In the genomic region with DNA sequence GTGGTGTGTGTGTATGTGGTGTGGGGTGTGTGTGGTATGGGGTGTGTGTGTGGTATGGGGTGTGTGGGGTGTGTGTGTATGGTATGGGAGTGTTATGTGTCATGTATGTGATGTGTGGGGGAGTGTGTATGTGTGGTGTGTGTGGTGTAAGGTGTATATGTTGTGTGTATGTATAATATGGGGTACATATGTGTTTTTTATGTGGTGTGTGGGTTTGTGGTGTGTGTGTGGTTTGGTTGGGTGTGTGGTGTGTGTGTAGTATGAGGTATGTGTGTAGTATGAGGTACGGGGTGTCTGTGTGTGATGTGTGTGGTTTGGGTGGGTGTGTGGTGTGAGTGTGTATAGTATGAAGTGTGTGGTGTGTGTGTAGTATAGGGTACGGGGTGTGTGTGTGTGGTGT, we compare ENCODE assay signal across 2 cellular contexts.
TF ChIP-seq lines count a peak whose summit lies in the region.

No MANE protein-coding gene starts in this region.

TF ChIP-seq in HEK293, 187 proteins besides CTCF, POLR2A, EP300 and RAD21:
- TF ChIP-seq HOXD13 (CRISPR knock-in tag; IDR thresholded peaks at IDR 0.05; ENCODE audit: borderline replicate concordance) = 0 out of 2 replicates have a peak, but pooled peaks have one; percentile 2
- peak; percentile 81 for TF ChIP-seq ZNF133 (tag by site-specific recombination; IDR thresholded peaks at IDR 0.05)
- TF ChIP-seq ZNF202 (tag by site-specific recombination; IDR thresholded peaks at IDR 0.05; ENCODE audit: borderline replicate concordance) = no peak
- TF ChIP-seq, protein P1, sequence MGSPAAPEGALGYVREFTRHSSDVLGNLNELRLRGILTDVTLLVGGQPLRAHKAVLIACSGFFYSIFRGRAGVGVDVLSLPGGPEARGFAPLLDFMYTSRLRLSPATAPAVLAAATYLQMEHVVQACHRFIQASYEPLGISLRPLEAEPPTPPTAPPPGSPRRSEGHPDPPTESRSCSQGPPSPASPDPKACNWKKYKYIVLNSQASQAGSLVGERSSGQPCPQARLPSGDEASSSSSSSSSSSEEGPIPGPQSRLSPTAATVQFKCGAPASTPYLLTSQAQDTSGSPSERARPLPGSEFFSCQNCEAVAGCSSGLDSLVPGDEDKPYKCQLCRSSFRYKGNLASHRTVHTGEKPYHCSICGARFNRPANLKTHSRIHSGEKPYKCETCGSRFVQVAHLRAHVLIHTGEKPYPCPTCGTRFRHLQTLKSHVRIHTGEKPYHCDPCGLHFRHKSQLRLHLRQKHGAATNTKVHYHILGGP (tag by site-specific recombination; IDR thresholded peaks at IDR 0.05) = peak; percentile 42; the same call in 1 of the 2 replicates
- TF ChIP-seq ZNF157 (tag by site-specific recombination; IDR thresholded peaks at IDR 0.05) = 0 out of 2 replicates have a peak, but pooled peaks have one; percentile 32
- 0 out of 2 replicates have a peak, but pooled peaks have one; percentile 5 for TF ChIP-seq ZNF266 (tag by site-specific recombination; IDR thresholded peaks at IDR 0.05; ENCODE audit: low read depth)
- TF ChIP-seq ZNF23 (tag by site-specific recombination; IDR thresholded peaks at IDR 0.05; ENCODE audit: borderline replicate concordance) = 0 out of 2 replicates have a peak, but pooled peaks have one; percentile 40
- TF ChIP-seq ZNF174 (tag by site-specific recombination; IDR thresholded peaks at IDR 0.05) = no peak
- TF ChIP-seq, protein P2, sequence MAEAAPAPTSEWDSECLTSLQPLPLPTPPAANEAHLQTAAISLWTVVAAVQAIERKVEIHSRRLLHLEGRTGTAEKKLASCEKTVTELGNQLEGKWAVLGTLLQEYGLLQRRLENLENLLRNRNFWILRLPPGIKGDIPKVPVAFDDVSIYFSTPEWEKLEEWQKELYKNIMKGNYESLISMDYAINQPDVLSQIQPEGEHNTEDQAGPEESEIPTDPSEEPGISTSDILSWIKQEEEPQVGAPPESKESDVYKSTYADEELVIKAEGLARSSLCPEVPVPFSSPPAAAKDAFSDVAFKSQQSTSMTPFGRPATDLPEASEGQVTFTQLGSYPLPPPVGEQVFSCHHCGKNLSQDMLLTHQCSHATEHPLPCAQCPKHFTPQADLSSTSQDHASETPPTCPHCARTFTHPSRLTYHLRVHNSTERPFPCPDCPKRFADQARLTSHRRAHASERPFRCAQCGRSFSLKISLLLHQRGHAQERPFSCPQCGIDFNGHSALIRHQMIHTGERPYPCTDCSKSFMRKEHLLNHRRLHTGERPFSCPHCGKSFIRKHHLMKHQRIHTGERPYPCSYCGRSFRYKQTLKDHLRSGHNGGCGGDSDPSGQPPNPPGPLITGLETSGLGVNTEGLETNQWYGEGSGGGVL (tag by site-specific recombination; IDR thresholded peaks at IDR 0.05) = 0 out of 2 replicates have a peak, but pooled peaks have one; percentile 32
- 0 out of 2 replicates have a peak, but pooled peaks have one; percentile 25 for TF ChIP-seq ZNF514 (tag by site-specific recombination; IDR thresholded peaks at IDR 0.05)
- TF ChIP-seq ZSCAN30 (tag by site-specific recombination; IDR thresholded peaks at IDR 0.05) = no peak
- 0 out of 2 replicates have a peak, but pooled peaks have one; percentile 15 for TF ChIP-seq ZNF571 (tag by site-specific recombination; IDR thresholded peaks at IDR 0.05)
- TF ChIP-seq ZNF501 (tag by site-specific recombination; IDR thresholded peaks at IDR 0.05) = no peak
- TF ChIP-seq ZBTB48 (tag by site-specific recombination; IDR thresholded peaks at IDR 0.05) = 0 out of 2 replicates have a peak, but pooled peaks have one; percentile 16
- 0 out of 2 replicates have a peak, but pooled peaks have one; percentile 30 for TF ChIP-seq ZNF791 (tag by site-specific recombination; IDR thresholded peaks at IDR 0.05)
- TF ChIP-seq ZNF112 (tag by site-specific recombination; IDR thresholded peaks at IDR 0.05) = peak; percentile 9; the same call in 1 of the 2 replicates
- no peak for TF ChIP-seq ZNF214 (tag by site-specific recombination; IDR thresholded peaks at IDR 0.05; ENCODE audit: borderline replicate concordance)
- no peak for TF ChIP-seq ZNF274 (IDR thresholded peaks at IDR 0.05; ENCODE audit: low read length)
- no peak for TF ChIP-seq ZNF274 (tag by site-specific recombination; IDR thresholded peaks at IDR 0.05; ENCODE audit: borderline replicate concordance)
- 0 out of 2 replicates have a peak, but pooled peaks have one; percentile 23 for TF ChIP-seq ZNF707 (tag by site-specific recombination; IDR thresholded peaks at IDR 0.05)
- no peak for TF ChIP-seq EGR2 (tag by site-specific recombination; IDR thresholded peaks at IDR 0.05; ENCODE audit: low read depth)
- TF ChIP-seq RBAK (tag by site-specific recombination; IDR thresholded peaks at IDR 0.05) = no peak
- 0 out of 2 replicates have a peak, but pooled peaks have one; percentile 9 for TF ChIP-seq ZBTB7A (tag by site-specific recombination; IDR thresholded peaks at IDR 0.05; ENCODE audit: low read depth)
- TF ChIP-seq ZBTB21 (tag by site-specific recombination; IDR thresholded peaks at IDR 0.05) = no peak
- TF ChIP-seq ZNF777 (tag by site-specific recombination; IDR thresholded peaks at IDR 0.05; ENCODE audit: borderline replicate concordance) = no peak
- no peak for TF ChIP-seq ZEB2 (tag by site-specific recombination; IDR thresholded peaks at IDR 0.05)
- TF ChIP-seq ZNF785 (tag by site-specific recombination; IDR thresholded peaks at IDR 0.05) = peak; percentile 77; the same call in 1 of the 2 replicates
- no peak for TF ChIP-seq SETDB1 (IDR thresholded peaks at IDR 0.05; ENCODE audit: insufficient read length, low read length)
- 0 out of 2 replicates have a peak, but pooled peaks have one; percentile 50 for TF ChIP-seq ZNF776 (tag by site-specific recombination; IDR thresholded peaks at IDR 0.05; ENCODE audit: borderline replicate concordance)
- peak; percentile 10; the same call in 1 of the 2 replicates for TF ChIP-seq ZNF521 (tag by site-specific recombination; IDR thresholded peaks at IDR 0.05)
- TF ChIP-seq ZNF114 (tag by site-specific recombination; IDR thresholded peaks at IDR 0.05) = peak; percentile 54; the same call in 1 of the 2 replicates

TF ChIP-seq in GM12878, 131 proteins besides CTCF, POLR2A, EP300 and RAD21:
- TF ChIP-seq NBN (IDR thresholded peaks at IDR 0.05) (peak; percentile 28; the same call in 1 of the 2 replicates), MYB (IDR thresholded peaks at IDR 0.05; ENCODE audit: borderline replicate concordance, low read depth, low read length) (no peak), TCF12 (IDR thresholded peaks at IDR 0.05; ENCODE audit: low read depth, low read length) (no peak), MEF2A (IDR thresholded peaks at IDR 0.05; ENCODE audit: insufficient read depth, low read depth, low read length) (no peak), MYC (IDR thresholded peaks at IDR 0.05; ENCODE audit: insufficient read depth, insufficient read length, insufficient replicate concordance, low read length, severe bottlenecking) (no peak), HDGF (IDR thresholded peaks at IDR 0.05) (peak; percentile 83; the same call in 1 of the 2 replicates), SPI1 (IDR thresholded peaks at IDR 0.05; ENCODE audit: borderline replicate concordance, insufficient read depth, low read depth, low read length) (no peak), RUNX3 (IDR thresholded peaks at IDR 0.05; ENCODE audit: low read length) (peak; percentile 19; the same call in 1 of the 2 replicates), CHD2 (IDR thresholded peaks at IDR 0.05; ENCODE audit: borderline replicate concordance, low read depth, low read length) (no peak)
- TF ChIP-seq, protein P3, sequence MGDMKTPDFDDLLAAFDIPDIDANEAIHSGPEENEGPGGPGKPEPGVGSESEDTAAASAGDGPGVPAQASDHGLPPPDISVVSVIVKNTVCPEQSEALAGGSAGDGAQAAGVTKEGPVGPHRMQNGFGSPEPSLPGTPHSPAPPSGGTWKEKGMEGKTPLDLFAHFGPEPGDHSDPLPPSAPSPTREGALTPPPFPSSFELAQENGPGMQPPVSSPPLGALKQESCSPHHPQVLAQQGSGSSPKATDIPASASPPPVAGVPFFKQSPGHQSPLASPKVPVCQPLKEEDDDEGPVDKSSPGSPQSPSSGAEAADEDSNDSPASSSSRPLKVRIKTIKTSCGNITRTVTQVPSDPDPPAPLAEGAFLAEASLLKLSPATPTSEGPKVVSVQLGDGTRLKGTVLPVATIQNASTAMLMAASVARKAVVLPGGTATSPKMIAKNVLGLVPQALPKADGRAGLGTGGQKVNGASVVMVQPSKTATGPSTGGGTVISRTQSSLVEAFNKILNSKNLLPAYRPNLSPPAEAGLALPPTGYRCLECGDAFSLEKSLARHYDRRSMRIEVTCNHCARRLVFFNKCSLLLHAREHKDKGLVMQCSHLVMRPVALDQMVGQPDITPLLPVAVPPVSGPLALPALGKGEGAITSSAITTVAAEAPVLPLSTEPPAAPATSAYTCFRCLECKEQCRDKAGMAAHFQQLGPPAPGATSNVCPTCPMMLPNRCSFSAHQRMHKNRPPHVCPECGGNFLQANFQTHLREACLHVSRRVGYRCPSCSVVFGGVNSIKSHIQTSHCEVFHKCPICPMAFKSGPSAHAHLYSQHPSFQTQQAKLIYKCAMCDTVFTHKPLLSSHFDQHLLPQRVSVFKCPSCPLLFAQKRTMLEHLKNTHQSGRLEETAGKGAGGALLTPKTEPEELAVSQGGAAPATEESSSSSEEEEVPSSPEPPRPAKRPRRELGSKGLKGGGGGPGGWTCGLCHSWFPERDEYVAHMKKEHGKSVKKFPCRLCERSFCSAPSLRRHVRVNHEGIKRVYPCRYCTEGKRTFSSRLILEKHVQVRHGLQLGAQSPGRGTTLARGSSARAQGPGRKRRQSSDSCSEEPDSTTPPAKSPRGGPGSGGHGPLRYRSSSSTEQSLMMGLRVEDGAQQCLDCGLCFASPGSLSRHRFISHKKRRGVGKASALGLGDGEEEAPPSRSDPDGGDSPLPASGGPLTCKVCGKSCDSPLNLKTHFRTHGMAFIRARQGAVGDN (IDR thresholded peaks at IDR 0.05) = no peak
- TF ChIP-seq, protein P4, sequence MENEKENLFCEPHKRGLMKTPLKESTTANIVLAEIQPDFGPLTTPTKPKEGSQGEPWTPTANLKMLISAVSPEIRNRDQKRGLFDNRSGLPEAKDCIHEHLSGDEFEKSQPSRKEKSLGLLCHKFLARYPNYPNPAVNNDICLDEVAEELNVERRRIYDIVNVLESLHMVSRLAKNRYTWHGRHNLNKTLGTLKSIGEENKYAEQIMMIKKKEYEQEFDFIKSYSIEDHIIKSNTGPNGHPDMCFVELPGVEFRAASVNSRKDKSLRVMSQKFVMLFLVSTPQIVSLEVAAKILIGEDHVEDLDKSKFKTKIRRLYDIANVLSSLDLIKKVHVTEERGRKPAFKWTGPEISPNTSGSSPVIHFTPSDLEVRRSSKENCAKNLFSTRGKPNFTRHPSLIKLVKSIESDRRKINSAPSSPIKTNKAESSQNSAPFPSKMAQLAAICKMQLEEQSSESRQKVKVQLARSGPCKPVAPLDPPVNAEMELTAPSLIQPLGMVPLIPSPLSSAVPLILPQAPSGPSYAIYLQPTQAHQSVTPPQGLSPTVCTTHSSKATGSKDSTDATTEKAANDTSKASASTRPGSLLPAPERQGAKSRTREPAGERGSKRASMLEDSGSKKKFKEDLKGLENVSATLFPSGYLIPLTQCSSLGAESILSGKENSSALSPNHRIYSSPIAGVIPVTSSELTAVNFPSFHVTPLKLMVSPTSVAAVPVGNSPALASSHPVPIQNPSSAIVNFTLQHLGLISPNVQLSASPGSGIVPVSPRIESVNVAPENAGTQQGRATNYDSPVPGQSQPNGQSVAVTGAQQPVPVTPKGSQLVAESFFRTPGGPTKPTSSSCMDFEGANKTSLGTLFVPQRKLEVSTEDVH (IDR thresholded peaks at IDR 0.05; ENCODE audit: low read depth, partially characterized antibody) = no peak
- TF ChIP-seq, protein P5, sequence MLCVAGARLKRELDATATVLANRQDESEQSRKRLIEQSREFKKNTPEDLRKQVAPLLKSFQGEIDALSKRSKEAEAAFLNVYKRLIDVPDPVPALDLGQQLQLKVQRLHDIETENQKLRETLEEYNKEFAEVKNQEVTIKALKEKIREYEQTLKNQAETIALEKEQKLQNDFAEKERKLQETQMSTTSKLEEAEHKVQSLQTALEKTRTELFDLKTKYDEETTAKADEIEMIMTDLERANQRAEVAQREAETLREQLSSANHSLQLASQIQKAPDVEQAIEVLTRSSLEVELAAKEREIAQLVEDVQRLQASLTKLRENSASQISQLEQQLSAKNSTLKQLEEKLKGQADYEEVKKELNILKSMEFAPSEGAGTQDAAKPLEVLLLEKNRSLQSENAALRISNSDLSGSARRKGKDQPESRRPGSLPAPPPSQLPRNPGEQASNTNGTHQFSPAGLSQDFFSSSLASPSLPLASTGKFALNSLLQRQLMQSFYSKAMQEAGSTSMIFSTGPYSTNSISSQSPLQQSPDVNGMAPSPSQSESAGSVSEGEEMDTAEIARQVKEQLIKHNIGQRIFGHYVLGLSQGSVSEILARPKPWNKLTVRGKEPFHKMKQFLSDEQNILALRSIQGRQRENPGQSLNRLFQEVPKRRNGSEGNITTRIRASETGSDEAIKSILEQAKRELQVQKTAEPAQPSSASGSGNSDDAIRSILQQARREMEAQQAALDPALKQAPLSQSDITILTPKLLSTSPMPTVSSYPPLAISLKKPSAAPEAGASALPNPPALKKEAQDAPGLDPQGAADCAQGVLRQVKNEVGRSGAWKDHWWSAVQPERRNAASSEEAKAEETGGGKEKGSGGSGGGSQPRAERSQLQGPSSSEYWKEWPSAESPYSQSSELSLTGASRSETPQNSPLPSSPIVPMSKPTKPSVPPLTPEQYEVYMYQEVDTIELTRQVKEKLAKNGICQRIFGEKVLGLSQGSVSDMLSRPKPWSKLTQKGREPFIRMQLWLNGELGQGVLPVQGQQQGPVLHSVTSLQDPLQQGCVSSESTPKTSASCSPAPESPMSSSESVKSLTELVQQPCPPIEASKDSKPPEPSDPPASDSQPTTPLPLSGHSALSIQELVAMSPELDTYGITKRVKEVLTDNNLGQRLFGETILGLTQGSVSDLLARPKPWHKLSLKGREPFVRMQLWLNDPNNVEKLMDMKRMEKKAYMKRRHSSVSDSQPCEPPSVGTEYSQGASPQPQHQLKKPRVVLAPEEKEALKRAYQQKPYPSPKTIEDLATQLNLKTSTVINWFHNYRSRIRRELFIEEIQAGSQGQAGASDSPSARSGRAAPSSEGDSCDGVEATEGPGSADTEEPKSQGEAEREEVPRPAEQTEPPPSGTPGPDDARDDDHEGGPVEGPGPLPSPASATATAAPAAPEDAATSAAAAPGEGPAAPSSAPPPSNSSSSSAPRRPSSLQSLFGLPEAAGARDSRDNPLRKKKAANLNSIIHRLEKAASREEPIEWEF (IDR thresholded peaks at IDR 0.05; ENCODE audit: insufficient replicate concordance, low read depth, low read length) = no peak
